In genomic region chr1:117114816-117115215, GRCh38 we compare ENCODE assay signal across 31 cellular contexts.
"Had no signal": no experiment of that assay in that cellular context is flagged by ENCODE, and none has a peak within 500 bp of the region (broad histone marks: within the 10 kb centered on the region; RNA-seq: fewer than 3 reads in every experiment).

No MANE protein-coding gene starts in this region.

- H3K4me1 ChIP-seq: breast epithelium, sigmoid colon, upper lobe of left lung, vagina had no signal

- H3K27me3 ChIP-seq: breast epithelium, esophagus squamous epithelium, ovary, sigmoid colon, upper lobe of left lung, vagina had no signal

- H3K9me3 Mint-ChIP-seq: activated CD4-positive, alpha-beta memory T cell treated with anti-CD3 and anti-CD28 coated beads for 36 hours; activated CD4-positive, alpha-beta T cell treated with anti-CD3 and anti-CD28 coated beads, Interleukin-2, amount 10 ng/mL, durations not matched to agents 24 days and 14 days; activated naive CD4-positive, alpha-beta T cell treated with anti-CD3 and anti-CD28 coated beads, Interleukin-2, amount 50 U/mL, for 24 hours; activated naive CD8-positive, alpha-beta T cell treated with anti-CD3 and anti-CD28 coated beads, Interleukin-2, amount 50 U/mL, for 24 hours; activated T-cell treated with anti-CD3 and anti-CD28 coated beads, Interleukin-2, amount 50 U/mL, for 4 hours; activated T-helper 17 cell treated with anti-CD3 and anti-CD28 coated beads, Interleukin-2, amount 50 U/mL, for 72 hours; dendritic cell treated with granulocyte-macrophage colony-stimulating factor and Interleukin-4, amounts not matched to agents 40 ng/mL and 50 ng/mL, for 4 days; mesothelial cell of epicardium; naive B cell; nephron progenitor cell; stimulated activated effector memory CD8-positive, alpha-beta T cell treated with anti-CD3 and anti-CD28 coated beads, Interleukin-12 subunit alpha, Interleukin-12 subunit beta, amount 100 ng/mL, for 72 hours; stimulated activated naive CD8-positive, alpha-beta T cell treated with anti-CD3 and anti-CD28 coated beads, Interleukin-15, amount 100 ng/mL, for 72 hours had no signal

- H3K4me3 Mint-ChIP-seq: activated CD4-positive, alpha-beta memory T cell treated with anti-CD3 and anti-CD28 coated beads for 36 hours; activated CD4-positive, alpha-beta T cell treated with anti-CD3 and anti-CD28 coated beads, Interleukin-2, amount 10 ng/mL, durations not matched to agents 24 days and 14 days; activated naive CD4-positive, alpha-beta T cell treated with anti-CD3 and anti-CD28 coated beads, Interleukin-2, amount 50 U/mL, for 24 hours; activated naive CD8-positive, alpha-beta T cell treated with anti-CD3 and anti-CD28 coated beads, Interleukin-2, amount 50 U/mL, for 24 hours; activated T-cell treated with anti-CD3 and anti-CD28 coated beads, Interleukin-2, amount 50 U/mL, for 4 hours; activated T-helper 17 cell treated with anti-CD3 and anti-CD28 coated beads, Interleukin-2, amount 50 U/mL, for 72 hours; dendritic cell treated with granulocyte-macrophage colony-stimulating factor and Interleukin-4, amounts not matched to agents 40 ng/mL and 50 ng/mL, for 4 days; mesothelial cell of epicardium; naive B cell; nephron progenitor cell; stimulated activated effector memory CD8-positive, alpha-beta T cell treated with anti-CD3 and anti-CD28 coated beads, Interleukin-12 subunit alpha, Interleukin-12 subunit beta, amount 100 ng/mL, for 72 hours; stimulated activated naive CD8-positive, alpha-beta T cell treated with anti-CD3 and anti-CD28 coated beads, Interleukin-15, amount 100 ng/mL, for 72 hours had no signal

- H3K27ac ChIP-seq: breast epithelium, epithelial cell of prostate, esophagus squamous epithelium, left ventricle myocardium inferior, neutrophil, ovary, sigmoid colon, upper lobe of left lung, vagina had no signal

- H3K4me1 Mint-ChIP-seq: naive B cell had no signal

- DNase-seq: activated CD4-positive, alpha-beta memory T cell treated with anti-CD3 and anti-CD28 coated beads for 36 hours; activated CD4-positive, alpha-beta T cell treated with anti-CD3 and anti-CD28 coated beads, Interleukin-2, amount 10 ng/mL, durations not matched to agents 24 days and 14 days; activated CD4-positive, CD25-positive, alpha-beta regulatory T cell treated with anti-CD3 and anti-CD28 coated beads, Interleukin-2, amount 50 U/mL, for 72 hours; activated gamma-delta T cell treated with Interleukin-2 at 50 U/mL for 16 hours; activated naive CD8-positive, alpha-beta T cell treated with anti-CD3 and anti-CD28 coated beads, Interleukin-2, amount 50 U/mL, for 24 hours; activated T-cell treated with anti-CD3 and anti-CD28 coated beads, Interleukin-2, amount 50 U/mL, for 4 hours; amygdala; central memory CD4-positive, alpha-beta T cell; esophagus squamous epithelium; left ventricle myocardium inferior; naive B cell; nephron progenitor cell; ovary; psoas muscle; sigmoid colon; small intestine; stimulated activated CD4-positive, alpha-beta T cell treated with anti-CD3 and anti-CD28 coated beads, Interleukin-4, amount 100 ng/mL, for 24 hours; stimulated activated naive CD8-positive, alpha-beta T cell treated with anti-CD3 and anti-CD28 coated beads, Interleukin-15, amount 100 ng/mL, for 72 hours; substantia nigra; T-helper 2 cell; upper lobe of left lung had no signal

- H3K36me3 Mint-ChIP-seq: activated CD4-positive, alpha-beta memory T cell treated with anti-CD3 and anti-CD28 coated beads for 36 hours; activated naive CD4-positive, alpha-beta T cell treated with anti-CD3 and anti-CD28 coated beads, Interleukin-2, amount 50 U/mL, for 24 hours; naive B cell had no signal

- H3K36me3 ChIP-seq: breast epithelium, neutrophil, ovary had no signal

- H3K27ac Mint-ChIP-seq: activated CD4-positive, alpha-beta memory T cell treated with anti-CD3 and anti-CD28 coated beads for 36 hours; activated CD4-positive, alpha-beta T cell treated with anti-CD3 and anti-CD28 coated beads, Interleukin-2, amount 10 ng/mL, durations not matched to agents 24 days and 14 days; activated naive CD4-positive, alpha-beta T cell treated with anti-CD3 and anti-CD28 coated beads, Interleukin-2, amount 50 U/mL, for 24 hours; activated naive CD8-positive, alpha-beta T cell treated with anti-CD3 and anti-CD28 coated beads, Interleukin-2, amount 50 U/mL, for 24 hours; activated T-helper 17 cell treated with anti-CD3 and anti-CD28 coated beads, Interleukin-2, amount 50 U/mL, for 72 hours; dendritic cell treated with granulocyte-macrophage colony-stimulating factor and Interleukin-4, amounts not matched to agents 40 ng/mL and 50 ng/mL, for 4 days; mesothelial cell of epicardium; nephron progenitor cell; stimulated activated effector memory CD8-positive, alpha-beta T cell treated with anti-CD3 and anti-CD28 coated beads, Interleukin-12 subunit alpha, Interleukin-12 subunit beta, amount 100 ng/mL, for 72 hours; stimulated activated naive CD8-positive, alpha-beta T cell treated with anti-CD3 and anti-CD28 coated beads, Interleukin-15, amount 100 ng/mL, for 72 hours had no signal

- H3K9me3 ChIP-seq: breast epithelium, esophagus squamous epithelium, left ventricle myocardium inferior, neutrophil, ovary, psoas muscle, sigmoid colon, upper lobe of left lung, vagina had no signal

- ATAC-seq: activated naive CD8-positive, alpha-beta T cell treated with anti-CD3 and anti-CD28 coated beads, Interleukin-2, amount 50 U/mL, for 24 hours; activated T-cell treated with anti-CD3 and anti-CD28 coated beads, Interleukin-2, amount 50 U/mL, for 4 hours; activated T-helper 17 cell treated with anti-CD3 and anti-CD28 coated beads, Interleukin-2, amount 50 U/mL, for 72 hours; psoas muscle; stimulated activated effector memory CD8-positive, alpha-beta T cell treated with anti-CD3 and anti-CD28 coated beads, Interleukin-12 subunit alpha, Interleukin-12 subunit beta, amount 100 ng/mL, for 72 hours; stimulated activated naive CD8-positive, alpha-beta T cell treated with anti-CD3 and anti-CD28 coated beads, Interleukin-15, amount 100 ng/mL, for 72 hours had no signal

- H3K4me3 ChIP-seq: breast epithelium, esophagus squamous epithelium, left ventricle myocardium inferior, lung, ovary, psoas muscle, sigmoid colon, upper lobe of left lung, vagina had no signal

- H3K27me3 Mint-ChIP-seq: activated CD4-positive, alpha-beta memory T cell treated with anti-CD3 and anti-CD28 coated beads for 36 hours; activated CD4-positive, alpha-beta T cell treated with anti-CD3 and anti-CD28 coated beads, Interleukin-2, amount 10 ng/mL, durations not matched to agents 24 days and 14 days; activated T-helper 17 cell treated with anti-CD3 and anti-CD28 coated beads, Interleukin-2, amount 50 U/mL, for 72 hours; dendritic cell treated with granulocyte-macrophage colony-stimulating factor and Interleukin-4, amounts not matched to agents 40 ng/mL and 50 ng/mL, for 4 days; naive B cell had no signal
